30 cellular contexts compared by ENCODE assay signal in genomic region chr1:46280092-46280491, GRCh38.
"Had no signal": no experiment of that assay in that cellular context is flagged by ENCODE, and none has a peak within 500 bp of the region (broad histone marks: within the 10 kb centered on the region; RNA-seq: fewer than 3 reads in every experiment).

No MANE protein-coding gene starts in this region.

- ATAC-seq: activated CD4-positive, alpha-beta T cell treated with anti-CD3 and anti-CD28 coated beads for 36 hours; activated CD8-positive, alpha-beta memory T cell treated with anti-CD3 and anti-CD28 coated beads, Interleukin-2, amount 10 ng/mL, durations not matched to agents 7 days and 5 days; activated CD8-positive, alpha-beta T cell treated with anti-CD3 and anti-CD28 coated beads, Interleukin-2, amount 10 ng/mL, durations not matched to agents 7 days and 5 days; activated T-cell treated with anti-CD3 and anti-CD28 coated beads, Interleukin-2, amount 50 U/mL, for 4 hours; activated T-helper 17 cell treated with anti-CD3 and anti-CD28 coated beads, Interleukin-2, amount 50 U/mL, for 72 hours; body of pancreas; effector memory CD8-positive, alpha-beta T cell; foreskin keratinocyte; gastrocnemius medialis; heart left ventricle had no signal

- H3K4me3 ChIP-seq: body of pancreas, esophagus muscularis mucosa, gastrocnemius medialis, heart left ventricle had no signal

- H3K27ac ChIP-seq: body of pancreas, esophagus muscularis mucosa, foreskin keratinocyte, heart left ventricle had no signal

- FAIRE-seq: colon had no signal

- H3K9me3 ChIP-seq: body of pancreas, esophagus muscularis mucosa, gastrocnemius medialis, heart left ventricle had no signal

- H3K4me1 ChIP-seq: body of pancreas, esophagus muscularis mucosa, foreskin keratinocyte had no signal

- H3K27me3 ChIP-seq: body of pancreas, esophagus muscularis mucosa, foreskin keratinocyte, gastrocnemius medialis, heart left ventricle had no signal

- DNase-seq: activated CD4-positive, alpha-beta memory T cell treated with anti-CD3 and anti-CD28 coated beads for 36 hours; activated CD4-positive, alpha-beta T cell treated with anti-CD3 and anti-CD28 coated beads for 36 hours; activated CD4-positive, alpha-beta T cell treated with anti-CD3 and anti-CD28 coated beads, Interleukin-2, amount 10 ng/mL, durations not matched to agents 24 days and 14 days; activated CD4-positive, CD25-positive, alpha-beta regulatory T cell; activated CD4-positive, CD25-positive, alpha-beta regulatory T cell treated with anti-CD3 and anti-CD28 coated beads, Interleukin-2, amount 50 U/mL, for 72 hours; activated CD8-positive, alpha-beta memory T cell treated with anti-CD3 and anti-CD28 coated beads, Interleukin-2, amount 10 ng/mL, durations not matched to agents 7 days and 5 days; activated CD8-positive, alpha-beta memory T cell treated with anti-CD3 and anti-CD28 coated beads, Interleukin-2, amount 50 U/mL, for 4 hours; activated CD8-positive, alpha-beta T cell treated with anti-CD3 and anti-CD28 coated beads, Interleukin-2, amount 10 ng/mL, durations not matched to agents 7 days and 5 days; activated effector memory CD4-positive, alpha-beta T cell treated with Interleukin-2 at 50 U/mL for 16 hours; activated gamma-delta T cell treated with Interleukin-2 at 50 U/mL for 16 hours; activated naive CD4-positive, alpha-beta T cell treated with anti-CD3 and anti-CD28 coated beads, Interleukin-2, amount 50 U/mL, for 16 hours; activated naive CD4-positive, alpha-beta T cell treated with Interleukin-2 at 50 U/mL for 16 hours; activated T-cell treated with anti-CD3 and anti-CD28 coated beads, Interleukin-2, amount 50 U/mL, for 4 hours; amniotic stem cell; anterior cingulate cortex; body of pancreas; caudate nucleus; cortex of kidney; dermis blood vessel endothelial cell; effector CD4-positive, alpha-beta T cell; effector memory CD8-positive, alpha-beta T cell; erythroblast; foreskin keratinocyte; gastrocnemius medialis; glutamatergic neuron; heart left ventricle; T-helper 2 cell had no signal
